Comparison of ENCODE assay signal across 16 cellular contexts in the genomic region with DNA sequence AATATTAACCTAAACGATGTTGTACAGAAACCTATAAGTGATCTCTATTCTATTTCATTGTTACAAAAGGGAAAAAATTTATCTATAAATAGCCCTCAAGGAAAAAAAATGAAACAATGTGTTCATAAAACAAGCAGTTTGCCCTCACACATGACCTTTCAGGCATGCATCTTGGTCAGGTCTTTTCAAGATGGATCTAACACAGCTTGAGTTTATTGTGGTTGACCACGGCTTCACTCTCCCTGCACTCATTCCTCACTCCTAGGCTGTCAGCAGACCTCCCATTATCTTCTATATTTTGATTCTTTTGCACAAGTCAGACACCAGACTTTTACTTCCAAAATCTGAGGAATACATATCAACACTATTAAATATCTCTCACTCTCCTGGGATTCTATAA.
"Had no signal": no experiment of that assay in that cellular context is flagged by ENCODE, and none has a peak within 500 bp of the region (broad histone marks: within the 10 kb centered on the region; RNA-seq: fewer than 3 reads in every experiment).

No MANE protein-coding gene starts in this region.

- H3K27me3 ChIP-seq: body of pancreas, transverse colon had no signal

- H3K4me3 Mint-ChIP-seq: activated CD4-positive, alpha-beta T cell treated with anti-CD3 and anti-CD28 coated beads for 36 hours; activated CD8-positive, alpha-beta T cell treated with anti-CD3 and anti-CD28 coated beads for 36 hours; activated naive CD4-positive, alpha-beta T cell treated with anti-CD3 and anti-CD28 coated beads for 36 hours; neural crest cell; stimulated activated effector memory CD8-positive, alpha-beta T cell treated with anti-CD3 and anti-CD28 coated beads, Interleukin-12 subunit alpha, Interleukin-12 subunit beta, amount 100 ng/mL, for 72 hours had no signal

- H3K27ac Mint-ChIP-seq: activated CD4-positive, alpha-beta T cell treated with anti-CD3 and anti-CD28 coated beads for 36 hours; activated CD8-positive, alpha-beta T cell treated with anti-CD3 and anti-CD28 coated beads for 36 hours; activated naive CD4-positive, alpha-beta T cell treated with anti-CD3 and anti-CD28 coated beads for 36 hours; stimulated activated effector memory CD8-positive, alpha-beta T cell treated with anti-CD3 and anti-CD28 coated beads, Interleukin-12 subunit alpha, Interleukin-12 subunit beta, amount 100 ng/mL, for 72 hours had no signal

- H3K4me1 Mint-ChIP-seq: activated CD4-positive, alpha-beta T cell treated with anti-CD3 and anti-CD28 coated beads for 36 hours; stimulated activated effector memory CD8-positive, alpha-beta T cell treated with anti-CD3 and anti-CD28 coated beads, Interleukin-12 subunit alpha, Interleukin-12 subunit beta, amount 100 ng/mL, for 72 hours had no signal

- H3K9ac ChIP-seq: parathyroid adenoma had no signal

- H3K4me3 ChIP-seq: body of pancreas, transverse colon had no signal

- H2AFZ ChIP-seq: parathyroid adenoma had no signal

- ATAC-seq: activated CD4-positive, alpha-beta T cell treated with anti-CD3 and anti-CD28 coated beads for 36 hours; activated CD8-positive, alpha-beta T cell treated with anti-CD3 and anti-CD28 coated beads for 36 hours; body of pancreas; stimulated activated effector memory CD8-positive, alpha-beta T cell treated with anti-CD3 and anti-CD28 coated beads, Interleukin-12 subunit alpha, Interleukin-12 subunit beta, amount 100 ng/mL, for 72 hours had no signal

- H3K36me3 ChIP-seq: transverse colon had no signal

- H3K36me3 Mint-ChIP-seq: stimulated activated effector memory CD8-positive, alpha-beta T cell treated with anti-CD3 and anti-CD28 coated beads, Interleukin-12 subunit alpha, Interleukin-12 subunit beta, amount 100 ng/mL, for 72 hours had no signal

- H3K27ac ChIP-seq: body of pancreas, parathyroid adenoma, transverse colon, VCaP had no signal

- H3K4me1 ChIP-seq: body of pancreas, parathyroid adenoma, transverse colon had no signal

- H3K27me3 Mint-ChIP-seq: activated CD4-positive, alpha-beta T cell treated with anti-CD3 and anti-CD28 coated beads for 36 hours; activated CD8-positive, alpha-beta T cell treated with anti-CD3 and anti-CD28 coated beads for 36 hours had no signal

- DNase-seq: activated CD4-positive, alpha-beta T cell treated with anti-CD3 and anti-CD28 coated beads for 36 hours; activated CD8-positive, alpha-beta memory T cell treated with anti-CD3 and anti-CD28 coated beads, Interleukin-2, amount 50 U/mL, for 4 hours; activated CD8-positive, alpha-beta T cell treated with anti-CD3 and anti-CD28 coated beads for 36 hours; activated naive CD4-positive, alpha-beta T cell treated with anti-CD3 and anti-CD28 coated beads for 36 hours; body of pancreas; central memory CD4-positive, alpha-beta T cell; cortex of kidney; effector CD8-positive, alpha-beta T cell; hippocampal formation; retina; T1000; transverse colon had no signal

- H3K79me2 ChIP-seq: parathyroid adenoma had no signal

- H3K9me3 Mint-ChIP-seq: neural crest cell had no signal

- H3K9me3 ChIP-seq: body of pancreas, transverse colon had no signal
